Comparison of ENCODE assay signal across 8 cellular contexts in genomic region chr7:116258734-116259133, GRCh38. TPM values are rescaled to one million over a fixed set of nuclear protein-coding genes. Genes with fewer than 3 reads are reported as not detected.
DNase-seq lines count a peak whose midpoint lies in the region; ATAC-seq, FAIRE-seq and TF ChIP-seq lines count a peak whose summit lies in the region.

No MANE protein-coding gene starts in this region.

- H3K4me1 Mint-ChIP-seq in H9: peaks cover 0 to under 1% of the 10 kb centered on the region in 2 experiments; a peak in 3 of 4 replicates
- H3K4me1 Mint-ChIP-seq in activated naive CD8-positive, alpha-beta T cell treated with anti-CD3 and anti-CD28 coated beads, Interleukin-2, amount 50 U/mL, for 24 hours: peaks cover 16% of the 10 kb centered on the region

- ATAC-seq in activated naive CD8-positive, alpha-beta T cell treated with anti-CD3 and anti-CD28 coated beads, Interleukin-2, amount 50 U/mL, for 24 hours: no peak
- peak; percentile 60 for ATAC-seq in left ventricle myocardium superior
- no peak for ATAC-seq in GM19351 (IDR thresholded peaks at IDR 0.05; ENCODE audit: unreplicated experiment)

- peaks cover 0 to 3% (median 0%) of the 10 kb centered on the region in 3 experiments; a peak in 3 of 7 replicates for H3K36me3 Mint-ChIP-seq in H9 (ENCODE audit: insufficient read depth in 1 of 3, low read depth in 3 of 3)
- H3K36me3 Mint-ChIP-seq in activated naive CD8-positive, alpha-beta T cell treated with anti-CD3 and anti-CD28 coated beads, Interleukin-2, amount 50 U/mL, for 24 hours (ENCODE audit: low read depth): peaks cover 26% of the 10 kb centered on the region

- H3K4me2 ChIP-seq in H9 (ENCODE audit: insufficient read depth, insufficient read length, low read length): no peak overlapping the region

- no peaks in the 10 kb centered on the region for H3K79me2 ChIP-seq in H9 (ENCODE audit: insufficient read depth, low read length)

- WGBS in H9 (ENCODE audit: extremely low coverage, insufficient read length, low lambda C conversion rate): no CpG with 5 or more reads among the region's 2 CpGs
- 0 to 3% (median 2%) methylated on average over 2 of the region's 2 CpGs for WGBS in small intestine, 3 donors

- H3K14ac ChIP-seq in H9 (ENCODE audit: insufficient read depth, low read length): no peak overlapping the region

- no peak overlapping the region for H4K5ac ChIP-seq in H9 (ENCODE audit: insufficient read length, low read depth, low read length)

- no peak overlapping the region for H2AFZ ChIP-seq in H9 (ENCODE audit: low read length)

- peak; percentile 11 to 36 for DNase-seq in activated CD4-positive, alpha-beta T cell treated with anti-CD3 and anti-CD28 coated beads for 4 hours
- no peak for DNase-seq in activated CD4-positive, alpha-beta T cell treated with anti-CD3 and anti-CD28 coated beads for 1 hour
- DNase-seq in H9: no peak
- DNase-seq in NCI-H526 (lab: John Stamatoyannopoulos, UW): peak; percentile 42 to 67
- DNase-seq in activated naive CD8-positive, alpha-beta T cell treated with anti-CD3 and anti-CD28 coated beads, Interleukin-2, amount 50 U/mL, for 24 hours: peak; percentile 34
- DNase-seq in left ventricle myocardium superior: no peak
- DNase-seq in small intestine: peak; percentile 54

- peak; percentile 85 for TF ChIP-seq CTCF in H9 (conservative IDR thresholded peaks at IDR 0.05)

- H2BK12ac ChIP-seq in H9 (ENCODE audit: insufficient read length, low read depth, low read length): no peak overlapping the region

- H3K27me3 ChIP-seq in H9 (ENCODE audit: insufficient read depth, low read length) (no peaks in the 10 kb centered on the region), small intestine (ENCODE audit: control insufficient read depth in 2 of 2, insufficient read depth in 2 of 2, low read length in 2 of 2) (no peaks in the 10 kb centered on the region)

- H3K9me3 ChIP-seq in H9 (ENCODE audit: control insufficient read depth, low read depth, low read length) (no peaks in the 10 kb centered on the region), small intestine (ENCODE audit: control insufficient read depth, low read depth) (no peaks in the 10 kb centered on the region)

- no peak overlapping the region for H3K56ac ChIP-seq in H9 (ENCODE audit: insufficient read length, low read depth, low read length)

- H3K23me2 ChIP-seq in H9 (ENCODE audit: insufficient read length, low read depth, low read length, poor library complexity, severe bottlenecking): no peaks in the 10 kb centered on the region

- no peak overlapping the region for H4K8ac ChIP-seq in H9 (replicated peaks; ENCODE audit: insufficient read length, low read depth, low read length)

- no peak overlapping the region for H3K18ac ChIP-seq in H9 (ENCODE audit: insufficient read length, low read depth, low read length)

- H3T11ph ChIP-seq in H9 (ENCODE audit: low read length): no peak overlapping the region

- FAIRE-seq in small intestine (lab: Jason Lieb, UNC): peak; percentile 94

- no peak overlapping the region for H2BK15ac ChIP-seq in H9 (ENCODE audit: low read depth, low read length)

- no peaks in the 10 kb centered on the region for H3K79me1 ChIP-seq in H9 (ENCODE audit: insufficient read depth, low read depth, low read length, poor library complexity, severe bottlenecking)

- H2BK5ac ChIP-seq in H9 (ENCODE audit: insufficient read length, low read length): no peak overlapping the region

- no peak overlapping the region for H2BK20ac ChIP-seq in H9 (ENCODE audit: low read depth, low read length, poor library complexity, severe bottlenecking)

- H4K20me1 ChIP-seq in H9 (ENCODE audit: control insufficient read depth, insufficient read depth, insufficient read length): no peaks in the 10 kb centered on the region

- no peak overlapping the region for H2AK5ac ChIP-seq in H9 (ENCODE audit: insufficient read length, low read length)

- intact Hi-C loops in left ventricle myocardium superior (cut with micrococcal nuclease): loop anchor here (2.0 to 5.0 kb wide), 2 partner anchors 330 to 549 kb away; no protein-coding TSS in a partner anchor

- no peak overlapping the region for H3K4me3 ChIP-seq in small intestine (ENCODE audit: low read depth in 1 of 2, low read length in 2 of 2)

- H2BK120ac ChIP-seq in H9 (ENCODE audit: low read depth, low read length, poor library complexity, severe bottlenecking): no peak overlapping the region

- H3K4me1 ChIP-seq in H9 (ENCODE audit: insufficient read depth, low read length) (no peaks in the 10 kb centered on the region), small intestine (ENCODE audit: control insufficient read depth in 2 of 2, insufficient read depth in 1 of 2, low read depth in 1 of 2, low read length in 1 of 2) (no peaks in the 10 kb centered on the region)

- H3K27me3 Mint-ChIP-seq in H9 (ENCODE audit: low read depth): no peaks in the 10 kb centered on the region
- H3K27me3 Mint-ChIP-seq in activated naive CD8-positive, alpha-beta T cell treated with anti-CD3 and anti-CD28 coated beads, Interleukin-2, amount 50 U/mL, for 24 hours: no peaks in the 10 kb centered on the region

- no peak overlapping the region for H3K4me3 Mint-ChIP-seq in H9
- no peak overlapping the region for H3K4me3 Mint-ChIP-seq in activated naive CD8-positive, alpha-beta T cell treated with anti-CD3 and anti-CD28 coated beads, Interleukin-2, amount 50 U/mL, for 24 hours

- peaks cover 3% of the 10 kb centered on the region in 2 donors for H3K36me3 ChIP-seq in small intestine (ENCODE audit: control insufficient read depth in 2 of 2, insufficient read depth in 2 of 2, low read length in 2 of 2)

- H3K9ac ChIP-seq in H9 (ENCODE audit: extremely low read depth, insufficient read length, low read length): no peak overlapping the region

- H3K27ac Mint-ChIP-seq in H9: no peak overlapping the region
- H3K27ac Mint-ChIP-seq in activated naive CD8-positive, alpha-beta T cell treated with anti-CD3 and anti-CD28 coated beads, Interleukin-2, amount 50 U/mL, for 24 hours: no peak overlapping the region

- H3K23ac ChIP-seq in H9 (ENCODE audit: insufficient read length, low read depth, low read length): no peak overlapping the region

- no peak overlapping the region for H3K27ac ChIP-seq in H9 (ENCODE audit: insufficient read length, low read depth, low read length)
- H3K27ac ChIP-seq in small intestine (ENCODE audit: low read depth in 1 of 2, low read length in 1 of 2): no peak overlapping the region

- no peaks in the 10 kb centered on the region for H3K9me3 Mint-ChIP-seq in H9
- no peaks in the 10 kb centered on the region for H3K9me3 Mint-ChIP-seq in activated naive CD8-positive, alpha-beta T cell treated with anti-CD3 and anti-CD28 coated beads, Interleukin-2, amount 50 U/mL, for 24 hours

- no peak overlapping the region for H3K4ac ChIP-seq in H9 (ENCODE audit: low read depth, low read length)

- no peak overlapping the region for H4K91ac ChIP-seq in H9 (ENCODE audit: insufficient read length, low read depth, low read length)

RNA-seq across cellular contexts. Expression of gene TES, which starts 48.4 kb away (rescaled TPM):
- 28.2 and 30.9 TPM in 2 replicates for total RNA-seq in H9 (2021)
- total RNA-seq in left ventricle myocardium superior: 26.2 TPM
- 10 to 100 TPM; 43.2 to 69.7 (median 60.8) TPM for polyA plus RNA-seq in small intestine

Comparison
In these comparisons a context has a peak if more than half of its experiments do, and no peak if none do; other contexts are left out.
1. DNase-seq: peak in activated CD4-positive, alpha-beta T cell treated with anti-CD3 and anti-CD28 coated beads for 4 hours (2 of 2), NCI-H526 (2 of 2), activated naive CD8-positive, alpha-beta T cell treated with anti-CD3 and anti-CD28 coated beads, Interleukin-2, amount 50 U/mL, for 24 hours (single experiment) and small intestine (single experiment); none in activated CD4-positive, alpha-beta T cell treated with anti-CD3 and anti-CD28 coated beads for 1 hour (single experiment), H9 (single experiment) and left ventricle myocardium superior (single experiment).